ENCODE assay signal across 8 cellular contexts in genomic region chr9:36008774-36009300, GRCh38. TPM values are rescaled to one million over a fixed set of nuclear protein-coding genes. Genes with fewer than 3 reads are reported as not detected.
A peak's percentile ranks its signal among the peaks of the same experiment; 100 is the strongest.
DNase-seq lines count a peak whose midpoint lies in the region; ATAC-seq lines count a peak whose summit lies in the region.

No MANE protein-coding gene starts in this region.

- no peak overlapping the region for H3K4me3 Mint-ChIP-seq in activated CD8-positive, alpha-beta T cell treated with anti-CD3 and anti-CD28 coated beads, Interleukin-2, amount 10 ng/mL, durations not matched to agents 7 days and 5 days

- CTCF ChIA-PET in activated CD8-positive, alpha-beta T cell treated with anti-CD3 and anti-CD28 coated beads, Interleukin-2, amount 10 ng/mL, durations not matched to agents 7 days and 5 days (lab: Charles Lee): interaction anchor here (0.6 to 5.2 kb wide), 36 partner anchors 9 to 322 kb away, joined by 3 to 129 read pairs (median 4); partner anchors contain the start of genes CCIN, CLTA and RECK

- ATAC-seq in HG03432 (IDR thresholded peaks at IDR 0.05; ENCODE audit: unreplicated experiment) (peak; percentile 65), HG03442 (IDR thresholded peaks at IDR 0.05; ENCODE audit: unreplicated experiment) (no peak)
- ATAC-seq in activated CD8-positive, alpha-beta T cell treated with anti-CD3 and anti-CD28 coated beads, Interleukin-2, amount 10 ng/mL, durations not matched to agents 7 days and 5 days: peak; percentile 99

- peaks cover 10% of the 10 kb centered on the region for H3K4me1 Mint-ChIP-seq in activated CD8-positive, alpha-beta T cell treated with anti-CD3 and anti-CD28 coated beads, Interleukin-2, amount 10 ng/mL, durations not matched to agents 7 days and 5 days (ENCODE audit: low read depth)

- no peaks in the 10 kb centered on the region for H3K9me3 ChIP-seq in effector memory CD4-positive, alpha-beta T cell (ENCODE audit: control insufficient read depth, low read length)

- no peaks in the 10 kb centered on the region for H3K36me3 ChIP-seq in effector memory CD4-positive, alpha-beta T cell (ENCODE audit: control insufficient read depth, insufficient read depth, low read length)

- no peaks in the 10 kb centered on the region for H3K36me3 Mint-ChIP-seq in activated CD8-positive, alpha-beta T cell treated with anti-CD3 and anti-CD28 coated beads, Interleukin-2, amount 10 ng/mL, durations not matched to agents 7 days and 5 days (ENCODE audit: low read depth)

- no peaks in the 10 kb centered on the region for H3K27me3 ChIP-seq in effector memory CD4-positive, alpha-beta T cell (replicated peaks; ENCODE audit: control insufficient read depth, insufficient read depth, low read length, poor library complexity, severe bottlenecking)

- POLR2A ChIA-PET in activated CD8-positive, alpha-beta T cell treated with anti-CD3 and anti-CD28 coated beads, Interleukin-2, amount 10 ng/mL, durations not matched to agents 7 days and 5 days (lab: Charles Lee): no interaction called here

- peaks cover 51% of the 10 kb centered on the region for H3K27me3 Mint-ChIP-seq in activated CD8-positive, alpha-beta T cell treated with anti-CD3 and anti-CD28 coated beads, Interleukin-2, amount 10 ng/mL, durations not matched to agents 7 days and 5 days (ENCODE audit: low read depth)

- no peaks in the 10 kb centered on the region for H3K4me1 ChIP-seq in effector memory CD4-positive, alpha-beta T cell (ENCODE audit: control insufficient read depth, insufficient read depth, low read length, poor library complexity, severe bottlenecking)

- DNase-seq in ELF-1 (ENCODE audit: low read depth, low spot score) (peak; percentile 63), NCI-H748 (lab: John Stamatoyannopoulos, UW; ENCODE audit: unreplicated experiment) (peak; percentile 68), midbrain (lab: John Stamatoyannopoulos, UW) (peak; percentile 56)
- peak; percentile 84 for DNase-seq in activated CD8-positive, alpha-beta T cell treated with anti-CD3 and anti-CD28 coated beads, Interleukin-2, amount 10 ng/mL, durations not matched to agents 7 days and 5 days
- DNase-seq in effector memory CD4-positive, alpha-beta T cell: peak; percentile 17 to 56 (median 20)
- DNase-seq in stimulated activated CD8-positive, alpha-beta memory T cell treated with anti-CD3 and anti-CD28 coated beads, Interleukin-7, amount 100 ng/mL, for 4 hours (ENCODE audit: low read depth in 2 of 2): peak; percentile 23 to 47

- H3K4me3 ChIP-seq in effector memory CD4-positive, alpha-beta T cell (ENCODE audit: insufficient read depth, low read depth, low read length, poor library complexity, severe bottlenecking): no peak overlapping the region

- H3K27ac Mint-ChIP-seq in activated CD8-positive, alpha-beta T cell treated with anti-CD3 and anti-CD28 coated beads, Interleukin-2, amount 10 ng/mL, durations not matched to agents 7 days and 5 days: no peak overlapping the region

- peaks cover 3% of the 10 kb centered on the region for H3K9me3 Mint-ChIP-seq in activated CD8-positive, alpha-beta T cell treated with anti-CD3 and anti-CD28 coated beads, Interleukin-2, amount 10 ng/mL, durations not matched to agents 7 days and 5 days (ENCODE audit: insufficient read depth)

- no peak overlapping the region for H3K27ac ChIP-seq in effector memory CD4-positive, alpha-beta T cell (ENCODE audit: insufficient read depth, low read length, poor library complexity, severe bottlenecking)

RNA-seq across cellular contexts. Expression of gene RECK, which starts 27.9 kb away (rescaled TPM):
- 1 to 10 TPM; 5.7 to 7.3 TPM for total RNA-seq in activated CD8-positive, alpha-beta T cell treated with anti-CD3 and anti-CD28 coated beads, Interleukin-2, amount 10 ng/mL, durations not matched to agents 7 days and 5 days

RNA-seq across cellular contexts. Expression of gene OR2S2, which starts 50.9 kb away (rescaled TPM):
- total RNA-seq in activated CD8-positive, alpha-beta T cell treated with anti-CD3 and anti-CD28 coated beads, Interleukin-2, amount 10 ng/mL, durations not matched to agents 7 days and 5 days: not detected

Comparison
In these comparisons a context has a peak if more than half of its experiments do, and no peak if none do; other contexts are left out.
1. DNase-seq: peak in every context shown above with its lines; median percentile 84 in activated CD8-positive, alpha-beta T cell treated with anti-CD3 and anti-CD28 coated beads, Interleukin-2, amount 10 ng/mL, durations not matched to agents 7 days and 5 days; 68 in NCI-H748; 63 in ELF-1; 56 in midbrain; 35 in stimulated activated CD8-positive, alpha-beta memory T cell treated with anti-CD3 and anti-CD28 coated beads, Interleukin-7, amount 100 ng/mL, for 4 hours; 20 in effector memory CD4-positive, alpha-beta T cell.